8 cellular contexts compared by ENCODE assay signal in the genomic region with DNA sequence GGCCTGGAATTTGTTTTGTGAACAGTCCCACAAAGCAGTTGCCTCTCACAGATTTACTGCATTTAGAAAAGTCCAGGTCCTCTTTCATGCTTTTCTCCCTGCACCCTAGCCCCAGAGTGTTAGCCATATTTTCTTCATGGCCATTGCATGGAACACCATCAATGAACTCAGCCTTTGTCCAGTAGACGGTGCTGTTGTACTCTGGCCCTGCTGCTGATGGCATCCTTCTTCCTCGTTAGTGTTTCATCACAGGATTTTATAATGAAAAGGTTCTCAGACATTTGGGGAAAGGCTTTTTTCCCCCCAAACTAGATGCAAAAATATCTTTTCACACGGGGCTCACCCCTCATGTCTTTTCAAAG.
A peak's percentile ranks its signal among the peaks of the same experiment; 100 is the strongest.
DNase-seq lines count a peak whose midpoint lies in the region; ATAC-seq and TF ChIP-seq lines count a peak whose summit lies in the region.

No MANE protein-coding gene starts in this region.

- no peaks in the 10 kb centered on the region for H3K36me3 Mint-ChIP-seq in progenitor cell of endocrine pancreas (ENCODE audit: insufficient read depth)

- H3K4me3 ChIP-seq in GM12864 (ENCODE audit: low read depth, low read length): no peak overlapping the region
- no peak overlapping the region for H3K4me3 ChIP-seq in fibroblast of the aortic adventitia (ENCODE audit: low read depth, low read length)

- H3K27ac Mint-ChIP-seq in progenitor cell of endocrine pancreas: peak overlapping the region; percentile 64

- H3K9me3 Mint-ChIP-seq in progenitor cell of endocrine pancreas (ENCODE audit: low read depth): no peaks in the 10 kb centered on the region

- TF ChIP-seq CTCF in GM12864 (IDR thresholded peaks at IDR 0.05; ENCODE audit: low read depth, low read length, missing control alignments) (peak; percentile 89), fibroblast of the aortic adventitia (IDR thresholded peaks at IDR 0.05; ENCODE audit: insufficient read depth, low read length) (peak; percentile 61), progenitor cell of endocrine pancreas (IDR thresholded peaks at IDR 0.05; ENCODE audit: unreplicated experiment) (peak; percentile 68)

- peak; percentile 47 for ATAC-seq in HG03045 (IDR thresholded peaks at IDR 0.05; ENCODE audit: unreplicated experiment)

- H3K4me3 Mint-ChIP-seq in progenitor cell of endocrine pancreas (ENCODE audit: low read depth): no peak overlapping the region

- peak; percentile 21 for DNase-seq in A172 (ENCODE audit: low spot score)
- DNase-seq in GM12864 (ENCODE audit: low read depth): no peak
- peak; percentile 59 for DNase-seq in NCI-H345 (lab: John Stamatoyannopoulos, UW)
- peak; percentile 9 to 13 for DNase-seq in activated CD4-positive, alpha-beta T cell treated with anti-CD3 and anti-CD28 coated beads, Interleukin-2, amount 50 U/mL, for 4 hours
- DNase-seq in fibroblast of the aortic adventitia (ENCODE audit: low read depth): peak; percentile 29
- no peak for DNase-seq in progenitor cell of endocrine pancreas (ENCODE audit: low spot score, unreplicated experiment)
- no peak for DNase-seq in DMS79 treated with DMSO at 0.1 percent for 48 hours (lab: John Stamatoyannopoulos, UW)

- peaks cover 7% of the 10 kb centered on the region for H3K4me1 Mint-ChIP-seq in progenitor cell of endocrine pancreas (ENCODE audit: low read depth)

- peaks cover 8% of the 10 kb centered on the region for H3K27me3 Mint-ChIP-seq in progenitor cell of endocrine pancreas

Comparison
In these comparisons a context has a peak if more than half of its experiments do, and no peak if none do; other contexts are left out.
1. DNase-seq: peak in A172 (single experiment), NCI-H345 (single experiment), activated CD4-positive, alpha-beta T cell treated with anti-CD3 and anti-CD28 coated beads, Interleukin-2, amount 50 U/mL, for 4 hours (2 of 2) and fibroblast of the aortic adventitia (single experiment); none in GM12864 (single experiment), progenitor cell of endocrine pancreas (single experiment) and DMS79 treated with DMSO at 0.1 percent for 48 hours (single experiment).
2. Peak in every context shown above with its lines, with median percentiles within 50 percentile points of each other: CTCF ChIP-seq.